9 cellular contexts compared by ENCODE assay signal in genomic region chr1:237041795-237042466, GRCh38. TPM values are rescaled to one million over a fixed set of nuclear protein-coding genes. Genes with fewer than 3 reads are reported as not detected.
DNase-seq lines count a peak whose midpoint lies in the region; ATAC-seq, FAIRE-seq and TF ChIP-seq lines count a peak whose summit lies in the region.
"Had no signal": no experiment of that assay in that cellular context is flagged by ENCODE, and none has a peak within 500 bp of the region (broad histone marks: within the 10 kb centered on the region; RNA-seq: fewer than 3 reads in every experiment).

Gene RYR2, plus strand, starts transcription at chr1:237042184. Its CDS starts 338 bp downstream, at chr1:237042522.

- H3K27ac Mint-ChIP-seq in activated T-helper 17 cell treated with anti-CD3 and anti-CD28 coated beads, Interleukin-2, amount 50 U/mL, for 72 hours, result no peak within 1 kb of the TSS

- peak within 1 kb of the TSS; percentile 58 for H3K9ac ChIP-seq in HUES6 (ENCODE audit: low read length)

- H3K36me3 ChIP-seq in HUES6 (ENCODE audit: control insufficient read depth, insufficient read depth, low read length), result no peaks in the 10 kb centered on the region
- H3K36me3 ChIP-seq in iPS DF 6.9 (ENCODE audit: control insufficient read depth, insufficient read depth, low read length), result no peaks in the 10 kb centered on the region
- no peaks in the 10 kb centered on the region for H3K36me3 ChIP-seq in small intestine (ENCODE audit: control insufficient read depth in 2 of 2, insufficient read depth in 2 of 2, low read length in 2 of 2)

- peak within 1 kb of the TSS; percentile 32 for H3K4me3 Mint-ChIP-seq in activated T-helper 17 cell treated with anti-CD3 and anti-CD28 coated beads, Interleukin-2, amount 50 U/mL, for 72 hours

- H3K27me3 ChIP-seq in HUES6 (ENCODE audit: control insufficient read depth, insufficient read depth, low read length), result peaks cover 48% of the 10 kb centered on the region
- peaks cover 12% of the 10 kb centered on the region; the same call in 1 of the 2 replicates for H3K27me3 ChIP-seq in iPS DF 6.9 (ENCODE audit: control insufficient read depth, insufficient read depth, low read length)
- H3K27me3 ChIP-seq in small intestine (ENCODE audit: control insufficient read depth in 2 of 2, insufficient read depth in 2 of 2, low read length in 2 of 2), result peaks cover 15 to 16% of the 10 kb centered on the region in 2 donors

- peaks cover 5% of the 10 kb centered on the region for H3K4me1 Mint-ChIP-seq in activated T-helper 17 cell treated with anti-CD3 and anti-CD28 coated beads, Interleukin-2, amount 50 U/mL, for 72 hours

- H3K9me3 ChIP-seq in HUES6 (ENCODE audit: control insufficient read depth, insufficient read depth, low read depth, low read length), result no peaks in the 10 kb centered on the region
- H3K9me3 ChIP-seq in iPS DF 6.9 (ENCODE audit: control insufficient read depth, insufficient read depth, low read length), result no peaks in the 10 kb centered on the region
- peaks cover 2% of the 10 kb centered on the region for H3K9me3 ChIP-seq in small intestine (ENCODE audit: control insufficient read depth, low read depth)

- H3K36me3 Mint-ChIP-seq in activated T-helper 17 cell treated with anti-CD3 and anti-CD28 coated beads, Interleukin-2, amount 50 U/mL, for 72 hours (ENCODE audit: low read depth), result no peaks in the 10 kb centered on the region

- peaks cover 40% of the 10 kb centered on the region for H3K4me1 ChIP-seq in HUES6 (ENCODE audit: control insufficient read depth, insufficient read depth, low read length)
- peaks cover 2% of the 10 kb centered on the region; the same call in 1 of the 2 replicates for H3K4me1 ChIP-seq in iPS DF 6.9 (ENCODE audit: control insufficient read depth, insufficient read depth, low read length)
- no peaks in the 10 kb centered on the region for H3K4me1 ChIP-seq in small intestine (ENCODE audit: control insufficient read depth in 2 of 2, insufficient read depth in 1 of 2, low read depth in 1 of 2, low read length in 1 of 2)

- no peak for FAIRE-seq in small intestine (lab: Jason Lieb, UNC)
- no peak for FAIRE-seq in H54 (lab: Jason Lieb, UNC)
- FAIRE-seq: endothelial cell of umbilical vein had no signal

- no peak for ATAC-seq in activated T-helper 17 cell treated with anti-CD3 and anti-CD28 coated beads, Interleukin-2, amount 50 U/mL, for 72 hours (replicated peaks)

- DNase-seq in iPS DF 6.9 (ENCODE audit: low read depth, low spot score) (no peak), small intestine (no peak), H54 (ENCODE audit: insufficient read length, low spot score) (no peak), GM19240 (ENCODE audit: insufficient read length, low spot score) (no peak)
- no peak for DNase-seq in NK-92 treated with Interleukin-12 subunit alpha and Interleukin-12 subunit beta, amount 100 ng/mL, for 24 hours (lab: John Stamatoyannopoulos, UW)
- no peak for DNase-seq in stimulated activated CD4-positive, alpha-beta T cell treated with anti-CD3 and anti-CD28 coated beads, Interleukin-1b, Interleukin-23, amount 100 ng/mL, for 48 hours

- H3K27me3 Mint-ChIP-seq in activated T-helper 17 cell treated with anti-CD3 and anti-CD28 coated beads, Interleukin-2, amount 50 U/mL, for 72 hours, result peaks cover 36% of the 10 kb centered on the region

- no peaks in the 10 kb centered on the region for H3K9me3 Mint-ChIP-seq in activated T-helper 17 cell treated with anti-CD3 and anti-CD28 coated beads, Interleukin-2, amount 50 U/mL, for 72 hours

- no CpG with 5 or more reads among the region's 76 CpGs for WGBS in iPS DF 6.9 (ENCODE audit: insufficient coverage, insufficient read length)
- 3 to 8% (median 7%) methylated on average over 33 to 76 of the region's 76 CpGs for WGBS in small intestine, 3 donors

- no peak for TF ChIP-seq POLR2A in H54 (IDR thresholded peaks at IDR 0.05; ENCODE audit: low read depth, low read length)

- H3K27ac ChIP-seq in HUES6 (ENCODE audit: low read depth, low read length) (no peak within 1 kb of the TSS), iPS DF 6.9 (ENCODE audit: low read length) (no peak within 1 kb of the TSS), small intestine (ENCODE audit: low read depth in 1 of 2, low read length in 1 of 2) (no peak within 1 kb of the TSS)

- H3K4me3 ChIP-seq in HUES6 (ENCODE audit: low read depth, low read length) (peak within 1 kb of the TSS; percentile 69), iPS DF 6.9 (ENCODE audit: low read length) (peak within 1 kb of the TSS; percentile 65; the same call in 1 of the 2 replicates), small intestine (ENCODE audit: low read depth in 1 of 2, low read length in 2 of 2) (peak within 1 kb of the TSS; percentile 4 to 25)

RNA-seq across cellular contexts. Expression of gene RYR2, which starts in this region (rescaled TPM):
- total RNA-seq in activated T-helper 17 cell treated with anti-CD3 and anti-CD28 coated beads, Interleukin-2, amount 50 U/mL, for 72 hours, result under 1 TPM; 0.15 to 0.26 TPM
- under 1 TPM; 0.22 to 0.70 (median 0.54) TPM for polyA plus RNA-seq in small intestine
- total RNA-seq: endothelial cell of umbilical vein had no signal
- polyA plus RNA-seq: endothelial cell of umbilical vein had no signal

Comparison
In these comparisons a context has a peak if more than half of its experiments do, and no peak if none do; other contexts are left out.
1. H3K4me3 ChIP-seq: peak in every context shown above with its lines; median percentile 69 in HUES6; 65 in iPS DF 6.9; 14 in small intestine.